In the genomic region with DNA sequence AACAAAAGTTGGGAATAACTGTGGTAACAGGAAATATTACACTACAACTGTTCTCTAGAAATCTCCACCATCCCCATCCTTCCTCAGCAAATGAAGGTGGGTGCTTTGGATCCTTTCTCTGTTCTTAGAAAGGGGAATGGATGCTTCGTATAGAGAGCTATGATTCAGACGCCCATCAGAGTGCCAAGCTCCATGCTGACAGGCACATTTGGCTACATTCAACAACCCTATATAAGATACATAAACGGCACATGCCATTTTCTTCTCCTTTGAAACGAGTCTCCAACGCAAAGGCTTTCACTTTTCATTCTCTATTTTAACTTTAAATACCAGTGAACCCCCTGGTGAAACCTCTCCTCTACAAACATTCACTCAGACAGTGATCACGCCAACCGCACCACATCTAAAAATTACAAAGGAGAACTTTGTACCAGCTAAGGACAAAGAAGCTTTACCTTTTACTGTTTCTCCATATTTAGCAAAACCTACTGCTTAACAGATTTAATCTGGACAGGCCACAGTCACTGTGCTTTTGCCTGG, we compare ENCODE assay signal across 23 cellular contexts.
DNase-seq lines count a peak whose midpoint lies in the region; ATAC-seq and TF ChIP-seq lines count a peak whose summit lies in the region.
"Had no signal": no experiment of that assay in that cellular context is flagged by ENCODE, and none has a peak within 500 bp of the region (broad histone marks: within the 10 kb centered on the region; RNA-seq: fewer than 3 reads in every experiment).

No MANE protein-coding gene starts in this region.

- peak overlapping the region; percentile 36 for H3K4me3 Mint-ChIP-seq in activated CD8-positive, alpha-beta memory T cell treated with anti-CD3 and anti-CD28 coated beads, Interleukin-2, amount 10 ng/mL, durations not matched to agents 7 days and 5 days
- H3K4me3 Mint-ChIP-seq in CD4-positive, alpha-beta T cell: peak overlapping the region; percentile 16
- no peak overlapping the region for H3K4me3 Mint-ChIP-seq in activated CD4-positive, alpha-beta memory T cell treated with anti-CD3 and anti-CD28 coated beads, Interleukin-2, amount 10 ng/mL, durations not matched to agents 7 days and 5 days
- no peak overlapping the region for H3K4me3 Mint-ChIP-seq in chondrocyte (ENCODE audit: unreplicated experiment)
- H3K4me3 Mint-ChIP-seq: central memory CD8-positive, alpha-beta T cell; nephron had no signal

- no peaks in the 10 kb centered on the region for H3K9me3 Mint-ChIP-seq in activated CD8-positive, alpha-beta memory T cell treated with anti-CD3 and anti-CD28 coated beads, Interleukin-2, amount 10 ng/mL, durations not matched to agents 7 days and 5 days (ENCODE audit: low read depth)
- no peaks in the 10 kb centered on the region for H3K9me3 Mint-ChIP-seq in CD4-positive, alpha-beta T cell
- H3K9me3 Mint-ChIP-seq in activated CD4-positive, alpha-beta memory T cell treated with anti-CD3 and anti-CD28 coated beads, Interleukin-2, amount 10 ng/mL, durations not matched to agents 7 days and 5 days: no peaks in the 10 kb centered on the region
- H3K9me3 Mint-ChIP-seq in chondrocyte (ENCODE audit: low read depth): no peaks in the 10 kb centered on the region
- H3K9me3 Mint-ChIP-seq: central memory CD8-positive, alpha-beta T cell; nephron had no signal

- ATAC-seq in activated CD8-positive, alpha-beta memory T cell treated with anti-CD3 and anti-CD28 coated beads, Interleukin-2, amount 10 ng/mL, durations not matched to agents 7 days and 5 days: no peak
- ATAC-seq in CD4-positive, alpha-beta T cell (ENCODE audit: poor library complexity): no peak
- ATAC-seq in GM19328 (IDR thresholded peaks at IDR 0.05; ENCODE audit: unreplicated experiment): no peak
- no peak for ATAC-seq in GM18519 (IDR thresholded peaks at IDR 0.05; ENCODE audit: low FRiP score, unreplicated experiment)
- ATAC-seq: pancreas had no signal

- H3K27ac Mint-ChIP-seq in activated CD8-positive, alpha-beta memory T cell treated with anti-CD3 and anti-CD28 coated beads, Interleukin-2, amount 10 ng/mL, durations not matched to agents 7 days and 5 days: peak overlapping the region; percentile 60
- H3K27ac Mint-ChIP-seq in CD4-positive, alpha-beta T cell: peak overlapping the region; percentile 43
- H3K27ac Mint-ChIP-seq in activated CD4-positive, alpha-beta memory T cell treated with anti-CD3 and anti-CD28 coated beads, Interleukin-2, amount 10 ng/mL, durations not matched to agents 7 days and 5 days: peak overlapping the region; percentile 32
- H3K27ac Mint-ChIP-seq in chondrocyte (ENCODE audit: unreplicated experiment): peak overlapping the region; percentile 32

- POLR2A ChIA-PET in CD4-positive, alpha-beta T cell (lab: Charles Lee): no interaction called here
- POLR2A ChIA-PET in activated CD4-positive, alpha-beta memory T cell treated with anti-CD3 and anti-CD28 coated beads, Interleukin-2, amount 10 ng/mL, durations not matched to agents 7 days and 5 days (lab: Charles Lee): no interaction called here

- no peak for DNase-seq in activated CD8-positive, alpha-beta memory T cell treated with anti-CD3 and anti-CD28 coated beads, Interleukin-2, amount 10 ng/mL, durations not matched to agents 7 days and 5 days
- no peak for DNase-seq in activated CD8-positive, alpha-beta memory T cell treated with anti-CD3 and anti-CD28 coated beads for 24 hours
- no peak for DNase-seq in CD4-positive, alpha-beta T cell
- DNase-seq in activated CD4-positive, alpha-beta memory T cell treated with anti-CD3 and anti-CD28 coated beads, Interleukin-2, amount 10 ng/mL, durations not matched to agents 7 days and 5 days: no peak
- DNase-seq in chondrocyte (ENCODE audit: low spot score) (no peak), amygdala (lab: John Stamatoyannopoulos, UW) (no peak)
- DNase-seq: activated gamma-delta T cell treated with Interleukin-2 at 50 U/mL for 16 hours; COR-L47; GDM1; midbrain; NCI-H1417; NCI-H2081 treated with DMSO at 0.1 percent for 48 hours; NCI-H774; pancreas; RPMI8226; SK-N-SH; stimulated activated CD8-positive, alpha-beta memory T cell treated with anti-CD3 and anti-CD28 coated beads, Interleukin-4, amount 100 ng/mL, for 48 hours; upper lobe of left lung had no signal

- no peaks in the 10 kb centered on the region for H3K27me3 Mint-ChIP-seq in activated CD8-positive, alpha-beta memory T cell treated with anti-CD3 and anti-CD28 coated beads, Interleukin-2, amount 10 ng/mL, durations not matched to agents 7 days and 5 days
- no peaks in the 10 kb centered on the region for H3K27me3 Mint-ChIP-seq in CD4-positive, alpha-beta T cell
- H3K27me3 Mint-ChIP-seq in activated CD4-positive, alpha-beta memory T cell treated with anti-CD3 and anti-CD28 coated beads, Interleukin-2, amount 10 ng/mL, durations not matched to agents 7 days and 5 days: no peaks in the 10 kb centered on the region
- no peaks in the 10 kb centered on the region for H3K27me3 Mint-ChIP-seq in chondrocyte (ENCODE audit: low read depth)
- H3K27me3 Mint-ChIP-seq: central memory CD8-positive, alpha-beta T cell had no signal

- H3K27ac ChIP-seq in CD4-positive, alpha-beta T cell (ENCODE audit: low read depth, low read length): no peak overlapping the region
- H3K27ac ChIP-seq: pancreas, upper lobe of left lung, VCaP had no signal

- H3K27me3 ChIP-seq in CD4-positive, alpha-beta T cell (ENCODE audit: control insufficient read depth, insufficient read depth, low read length): no peaks in the 10 kb centered on the region
- H3K27me3 ChIP-seq: pancreas, upper lobe of left lung had no signal

- no peak for TF ChIP-seq CTCF in CD4-positive, alpha-beta T cell (IDR thresholded peaks at IDR 0.05)
- TF ChIP-seq CTCF in chondrocyte (IDR thresholded peaks at IDR 0.05): no peak

- peaks cover 19% of the 10 kb centered on the region for H3K36me3 Mint-ChIP-seq in activated CD8-positive, alpha-beta memory T cell treated with anti-CD3 and anti-CD28 coated beads, Interleukin-2, amount 10 ng/mL, durations not matched to agents 7 days and 5 days
- H3K36me3 Mint-ChIP-seq in CD4-positive, alpha-beta T cell (ENCODE audit: low read depth): no peaks in the 10 kb centered on the region
- peaks cover 15% of the 10 kb centered on the region for H3K36me3 Mint-ChIP-seq in activated CD4-positive, alpha-beta memory T cell treated with anti-CD3 and anti-CD28 coated beads, Interleukin-2, amount 10 ng/mL, durations not matched to agents 7 days and 5 days (ENCODE audit: low read depth)
- no peaks in the 10 kb centered on the region for H3K36me3 Mint-ChIP-seq in chondrocyte (ENCODE audit: low read depth)

- peaks cover 52% of the 10 kb centered on the region for H3K4me1 Mint-ChIP-seq in activated CD8-positive, alpha-beta memory T cell treated with anti-CD3 and anti-CD28 coated beads, Interleukin-2, amount 10 ng/mL, durations not matched to agents 7 days and 5 days
- peaks cover 58% of the 10 kb centered on the region for H3K4me1 Mint-ChIP-seq in CD4-positive, alpha-beta T cell (ENCODE audit: low read depth)
- H3K4me1 Mint-ChIP-seq in activated CD4-positive, alpha-beta memory T cell treated with anti-CD3 and anti-CD28 coated beads, Interleukin-2, amount 10 ng/mL, durations not matched to agents 7 days and 5 days: peaks cover 54% of the 10 kb centered on the region
- H3K4me1 Mint-ChIP-seq in chondrocyte (ENCODE audit: low read depth): peaks cover 54% of the 10 kb centered on the region

- no peaks in the 10 kb centered on the region for H3K9me3 ChIP-seq in CD4-positive, alpha-beta T cell (ENCODE audit: control insufficient read depth, low read length)
- H3K9me3 ChIP-seq: pancreas, SK-N-SH, upper lobe of left lung had no signal

- CTCF ChIA-PET in activated CD8-positive, alpha-beta memory T cell treated with anti-CD3 and anti-CD28 coated beads, Interleukin-2, amount 10 ng/mL, durations not matched to agents 7 days and 5 days (lab: Charles Lee): interaction anchor here (0.6 to 0.9 kb wide), 2 partner anchors 18 to 43 kb away, joined by 3 to 4 read pairs; no protein-coding TSS in a partner anchor
- CTCF ChIA-PET in CD4-positive, alpha-beta T cell (lab: Charles Lee): no interaction called here
- CTCF ChIA-PET in activated CD4-positive, alpha-beta memory T cell treated with anti-CD3 and anti-CD28 coated beads, Interleukin-2, amount 10 ng/mL, durations not matched to agents 7 days and 5 days (lab: Charles Lee): interaction anchor here (1.3 kb wide), 1 partner anchor 18 kb away, joined by 4 read pairs; no protein-coding TSS in a partner anchor

- intact Hi-C loops in CD4-positive, alpha-beta T cell (cut with DNase I, micrococcal nuclease): no loop called here

Comparison
In these comparisons a context has a peak if more than half of its experiments do, and no peak if none do; other contexts are left out.
1. H3K4me3 Mint-ChIP-seq: peak in activated CD8-positive, alpha-beta memory T cell treated with anti-CD3 and anti-CD28 coated beads, Interleukin-2, amount 10 ng/mL, durations not matched to agents 7 days and 5 days (single experiment) and CD4-positive, alpha-beta T cell (single experiment); none in activated CD4-positive, alpha-beta memory T cell treated with anti-CD3 and anti-CD28 coated beads, Interleukin-2, amount 10 ng/mL, durations not matched to agents 7 days and 5 days (single experiment) and chondrocyte (single experiment).
2. Peak in every context shown above with its lines, with median percentiles within 50 percentile points of each other: H3K27ac Mint-ChIP-seq.